Comparison of ENCODE assay signal across 17 cellular contexts in the genomic region with DNA sequence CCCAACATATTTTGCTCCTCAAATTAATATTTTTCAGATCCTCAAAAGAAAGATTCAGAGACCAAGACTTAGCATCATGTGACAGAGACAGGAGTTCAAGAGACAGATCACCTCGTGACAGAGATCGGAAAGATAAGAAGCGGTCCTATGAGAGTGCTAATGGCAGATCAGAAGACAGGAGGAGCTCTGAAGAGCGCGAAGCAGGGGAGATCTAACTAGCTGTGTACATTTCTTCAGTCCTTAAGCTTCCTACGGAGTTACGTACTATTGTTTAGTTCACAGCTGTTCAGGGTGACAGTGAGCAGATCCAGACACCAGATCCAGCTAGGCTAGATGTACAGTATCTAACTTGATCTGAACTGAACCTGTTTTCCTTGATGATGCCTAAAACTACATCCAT.
DNase-seq lines count a peak whose midpoint lies in the region; ATAC-seq and TF ChIP-seq lines count a peak whose summit lies in the region.
"Had no signal": no experiment of that assay in that cellular context is flagged by ENCODE, and none has a peak within 500 bp of the region (broad histone marks: within the 10 kb centered on the region; RNA-seq: fewer than 3 reads in every experiment).

No MANE protein-coding gene starts in this region.

- TF ChIP-seq POLR2A in upper lobe of left lung (IDR thresholded peaks at IDR 0.05) = no peak

- DNase-seq in activated CD8-positive, alpha-beta memory T cell treated with anti-CD3 and anti-CD28 coated beads, Interleukin-2, amount 50 U/mL, for 48 hours = peak; percentile 8
- no peak for DNase-seq in activated CD8-positive, alpha-beta memory T cell treated with anti-CD3 and anti-CD28 coated beads for 24 hours
- DNase-seq in caudate nucleus (lab: John Stamatoyannopoulos, UW) (no peak), medulla oblongata (ENCODE audit: extremely low spot score) (peak; percentile 35), substantia nigra (lab: John Stamatoyannopoulos, UW) (peak in 2 of 49 donors; percentile 8 to 24), upper lobe of left lung (no peak), GM10266 (ENCODE audit: extremely low spot score) (no peak)
- DNase-seq: ACHN; activated CD4-positive, alpha-beta memory T cell treated with anti-CD3 and anti-CD28 coated beads, Interleukin-2, amount 10 ng/mL, durations not matched to agents 7 days and 5 days; EL; foreskin keratinocyte; lower lobe of right lung; NCI-H446 treated with DMSO at 0.1 percent for 48 hours; stimulated activated naive CD4-positive, alpha-beta T cell treated with Interleukin-2 at 50 U/mL for 16 hours had no signal

- peak overlapping the region; percentile 48 for H3K27ac ChIP-seq in caudate nucleus (ENCODE audit: low read depth, low read length)
- H3K27ac ChIP-seq in substantia nigra (ENCODE audit: low read depth, low read length, poor library complexity, severe bottlenecking) = peak overlapping the region; percentile 93
- no peak overlapping the region for H3K27ac ChIP-seq in upper lobe of left lung
- H3K27ac ChIP-seq: foreskin keratinocyte, lower lobe of right lung had no signal

- ATAC-seq in upper lobe of left lung (ENCODE audit: low FRiP score in 2 of 2) (no peak), GM21526 (IDR thresholded peaks at IDR 0.05; ENCODE audit: low FRiP score, unreplicated experiment) (no peak)
- ATAC-seq: activated T-helper 17 cell treated with anti-CD3 and anti-CD28 coated beads, Interleukin-2, amount 50 U/mL, for 72 hours; foreskin keratinocyte; lower lobe of right lung; natural killer cell treated with Interleukin-12 subunit alpha and Interleukin-12 subunit beta and Interleukin-15 and Interleukin-18, amount 100 ng/mL, for 72 hours had no signal

- H3K9me3 ChIP-seq in upper lobe of left lung = no peaks in the 10 kb centered on the region
- H3K9me3 ChIP-seq: lower lobe of right lung had no signal

- peaks cover 18 to 70% (median 31%) of the 10 kb centered on the region in 4 donors for H3K36me3 ChIP-seq in upper lobe of left lung

- no peak overlapping the region for H3K4me3 ChIP-seq in upper lobe of left lung
- H3K4me3 ChIP-seq: lower lobe of right lung had no signal

- 79 to 84% methylated on average over 7 of the region's 7 CpGs for WGBS in upper lobe of left lung, 2 donors

- no peaks in the 10 kb centered on the region for H3K27me3 ChIP-seq in upper lobe of left lung
- H3K27me3 ChIP-seq: foreskin keratinocyte had no signal

- no peak for TF ChIP-seq CTCF in upper lobe of left lung (IDR thresholded peaks at IDR 0.05)
- no peak for TF ChIP-seq CTCF in GM10266 (IDR thresholded peaks at IDR 0.05; ENCODE audit: control insufficient read depth, insufficient read depth, low read depth, missing control alignments)

- no peak for TF ChIP-seq EP300 in upper lobe of left lung (IDR thresholded peaks at IDR 0.05)

- H3K4me1 ChIP-seq in upper lobe of left lung = no peaks in the 10 kb centered on the region
- H3K4me1 ChIP-seq: foreskin keratinocyte, lower lobe of right lung had no signal

Comparison
In these comparisons a context has a peak if more than half of its experiments do, and no peak if none do; other contexts are left out.
1. DNase-seq: peak in activated CD8-positive, alpha-beta memory T cell treated with anti-CD3 and anti-CD28 coated beads, Interleukin-2, amount 50 U/mL, for 48 hours (single experiment) and medulla oblongata (single experiment); none in activated CD8-positive, alpha-beta memory T cell treated with anti-CD3 and anti-CD28 coated beads for 24 hours (single experiment), caudate nucleus (0 of 61), upper lobe of left lung (0 of 2) and GM10266 (single experiment).
2. H3K27ac ChIP-seq: peak in caudate nucleus (single experiment) and substantia nigra (single experiment); none in upper lobe of left lung (0 of 4).